Comparison of ENCODE assay signal across 8 cellular contexts in the genomic region with DNA sequence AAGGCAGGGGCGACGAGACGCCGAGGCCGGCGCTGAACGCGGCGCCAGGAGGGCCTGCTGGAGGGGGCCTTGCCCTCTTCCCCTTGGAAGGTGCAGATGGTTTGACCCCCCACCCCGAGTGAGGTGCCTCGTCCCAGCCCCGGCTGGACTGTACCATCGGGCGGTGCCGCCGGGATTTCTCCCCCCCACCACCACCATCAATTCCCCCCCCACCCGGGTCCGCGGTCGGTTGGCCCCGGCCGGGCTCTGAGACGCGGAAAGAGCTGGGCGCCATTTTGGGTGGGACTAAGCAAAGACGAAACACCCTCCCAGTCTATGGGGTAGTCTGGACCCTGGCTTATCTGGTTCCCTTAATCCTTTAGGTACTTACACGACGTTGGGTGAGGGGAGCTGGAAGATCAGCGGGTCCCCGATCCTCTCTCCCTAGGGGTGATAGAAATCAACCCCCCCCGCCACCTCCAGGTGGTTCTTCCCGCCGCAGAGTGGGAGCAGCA. TPM values are rescaled to one million over a fixed set of nuclear protein-coding genes. Genes with fewer than 3 reads are reported as not detected.
A peak's percentile ranks its signal among the peaks of the same experiment; 100 is the strongest.
DNase-seq lines count a peak whose midpoint lies in the region; ATAC-seq, FAIRE-seq and TF ChIP-seq lines count a peak whose summit lies in the region.

A gene with protein sequence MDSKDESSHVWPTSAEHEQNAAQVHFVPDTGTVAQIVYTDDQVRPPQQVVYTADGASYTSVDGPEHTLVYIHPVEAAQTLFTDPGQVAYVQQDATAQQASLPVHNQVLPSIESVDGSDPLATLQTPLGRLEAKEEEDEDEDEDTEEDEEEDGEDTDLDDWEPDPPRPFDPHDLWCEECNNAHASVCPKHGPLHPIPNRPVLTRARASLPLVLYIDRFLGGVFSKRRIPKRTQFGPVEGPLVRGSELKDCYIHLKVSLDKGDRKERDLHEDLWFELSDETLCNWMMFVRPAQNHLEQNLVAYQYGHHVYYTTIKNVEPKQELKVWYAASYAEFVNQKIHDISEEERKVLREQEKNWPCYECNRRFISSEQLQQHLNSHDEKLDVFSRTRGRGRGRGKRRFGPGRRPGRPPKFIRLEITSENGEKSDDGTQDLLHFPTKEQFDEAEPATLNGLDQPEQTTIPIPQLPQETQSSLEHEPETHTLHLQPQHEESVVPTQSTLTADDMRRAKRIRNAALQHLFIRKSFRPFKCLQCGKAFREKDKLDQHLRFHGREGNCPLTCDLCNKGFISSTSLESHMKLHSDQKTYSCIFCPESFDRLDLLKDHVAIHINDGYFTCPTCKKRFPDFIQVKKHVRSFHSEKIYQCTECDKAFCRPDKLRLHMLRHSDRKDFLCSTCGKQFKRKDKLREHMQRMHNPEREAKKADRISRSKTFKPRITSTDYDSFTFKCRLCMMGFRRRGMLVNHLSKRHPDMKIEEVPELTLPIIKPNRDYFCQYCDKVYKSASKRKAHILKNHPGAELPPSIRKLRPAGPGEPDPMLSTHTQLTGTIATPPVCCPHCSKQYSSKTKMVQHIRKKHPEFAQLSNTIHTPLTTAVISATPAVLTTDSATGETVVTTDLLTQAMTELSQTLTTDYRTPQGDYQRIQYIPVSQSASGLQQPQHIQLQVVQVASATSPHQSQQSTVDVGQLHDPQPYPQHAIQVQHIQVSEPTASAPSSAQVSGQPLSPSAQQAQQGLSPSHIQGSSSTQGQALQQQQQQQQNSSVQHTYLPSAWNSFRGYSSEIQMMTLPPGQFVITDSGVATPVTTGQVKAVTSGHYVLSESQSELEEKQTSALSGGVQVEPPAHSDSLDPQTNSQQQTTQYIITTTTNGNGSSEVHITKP (minus strand): TSS at position 484 of the 494 bp plus-strand sequence. CDS start 41,871 bp downstream, outside the sequence.

- peaks cover 16% of the 10 kb centered on the region for H3K4me1 ChIP-seq in keratinocyte (ENCODE audit: control insufficient read depth, extremely low read depth, insufficient read depth, low read length)

- peak within 1 kb of the TSS; percentile 98 for H2AFZ ChIP-seq in keratinocyte (ENCODE audit: control insufficient read depth, low read length)

- peak; percentile 99 for DNase-seq in 8988T
- peak; percentile 89 for DNase-seq in NCI-H2196 (lab: John Stamatoyannopoulos, UW; ENCODE audit: unreplicated experiment)
- peak; percentile 86 to 90 (median 88) for DNase-seq in activated CD4-positive, CD25-positive, alpha-beta regulatory T cell (lab: John Stamatoyannopoulos, UW)
- peak; percentile 92 for DNase-seq in central memory CD4-positive, alpha-beta T cell
- DNase-seq in keratinocyte (ENCODE audit: low read depth, low spot score) = no peak
- peak; percentile 91 for DNase-seq in stimulated activated CD4-positive, alpha-beta T cell treated with anti-CD3 and anti-CD28 coated beads, Interleukin-15, amount 100 ng/mL, for 24 hours

- peak within 1 kb of the TSS; percentile 66 to 86 (median 75) for H3K4me3 ChIP-seq in keratinocyte (ENCODE audit: control insufficient read depth in 2 of 3, extremely low read depth in 1 of 3, insufficient read depth in 2 of 3, low read depth in 1 of 3, low read length in 3 of 3)

- no peaks in the 10 kb centered on the region for H3K27me3 ChIP-seq in keratinocyte (ENCODE audit: control insufficient read depth, extremely low read depth, insufficient read depth, low read length)

- peak within 1 kb of the TSS; percentile 93 for H3K4me2 ChIP-seq in keratinocyte (ENCODE audit: control insufficient read depth, extremely low read depth, insufficient read depth, low read depth, low read length)

- no peaks in the 10 kb centered on the region for H3K9me3 ChIP-seq in keratinocyte (ENCODE audit: control insufficient read depth, low read depth, low read length)

- dilution Hi-C loops in keratinocyte (cut with MboI; ENCODE audit: extremely low pct_ligation_motif_present, low sequenced_read_pairs) = no loop called here

- H3K36me3 ChIP-seq in keratinocyte (ENCODE audit: control insufficient read depth in 2 of 2, extremely low read depth in 1 of 2, insufficient read depth in 2 of 2, low read length in 2 of 2) = no peaks in the 10 kb centered on the region

- H3K27ac ChIP-seq in keratinocyte (ENCODE audit: control insufficient read depth, insufficient read depth, low read length) = peak within 1 kb of the TSS; percentile 100

- no peak for FAIRE-seq in keratinocyte (lab: Jason Lieb, UNC)

- TF ChIP-seq CTCF in keratinocyte (optimal IDR thresholded peaks at IDR 0.05 in 1 of 3, IDR thresholded peaks at IDR 0.05 in 1 of 3, conservative IDR thresholded peaks at IDR 0.05 in 1 of 3; ENCODE audit: extremely low read depth in 1 of 3, insufficient read depth in 2 of 3, low read length in 3 of 3) = no peak

- peak within 1 kb of the TSS; percentile 99 for H3K9ac ChIP-seq in keratinocyte (ENCODE audit: control insufficient read depth, extremely low read depth, insufficient read depth, low read length)

- ATAC-seq in GM18858 (IDR thresholded peaks at IDR 0.05; ENCODE audit: unreplicated experiment) = peak; percentile 26
- ATAC-seq in HG03064 (IDR thresholded peaks at IDR 0.05; ENCODE audit: low read depth, unreplicated experiment) = peak; percentile 39

- no peaks in the 10 kb centered on the region for H3K9me1 ChIP-seq in keratinocyte (ENCODE audit: control insufficient read depth, extremely low read depth, insufficient read depth, low read length)

- no peaks in the 10 kb centered on the region for H4K20me1 ChIP-seq in keratinocyte (ENCODE audit: control insufficient read depth, extremely low read depth, insufficient read depth, low read length)

- peaks cover 36% of the 10 kb centered on the region for H3K79me2 ChIP-seq in keratinocyte (ENCODE audit: control insufficient read depth, insufficient read depth, low read length)

RNA-seq across cellular contexts. Expression of the gene that starts here (rescaled TPM):
- polyA plus RNA-seq in keratinocyte = 3.8 to 5.8 TPM (median 4.7 TPM) in 3 replicates
- polyA plus RNA-seq in keratinocyte (2011; ENCODE audit: low read depth) = 3.1 TPM
- 2.8 and 4.0 TPM in 2 replicates for polyA plus RNA-seq in keratinocyte (2011; cell fraction: cytosol; rRNA removed)
- 18.4 and 18.8 TPM in 2 replicates for polyA plus RNA-seq in keratinocyte (2011; cell fraction: nucleus; rRNA removed)
- 3.3 and 3.4 TPM in 2 replicates for polyA plus RNA-seq in keratinocyte (2012; ENCODE audit: low replicate concordance)
- 24.1 to 75.7 TPM (median 28.9 TPM) in 3 replicates for polyA minus RNA-seq in keratinocyte
- polyA minus RNA-seq in keratinocyte (2011; cell fraction: cytosol; rRNA and poly(A)+ RNA removed) = 5.8 TPM
- 9.8 and 20.1 TPM in 2 replicates for polyA minus RNA-seq in keratinocyte (2011; cell fraction: nucleus; rRNA and poly(A)+ RNA removed)
